Comparison of ENCODE assay signal across 9 cellular contexts in the genomic region with DNA sequence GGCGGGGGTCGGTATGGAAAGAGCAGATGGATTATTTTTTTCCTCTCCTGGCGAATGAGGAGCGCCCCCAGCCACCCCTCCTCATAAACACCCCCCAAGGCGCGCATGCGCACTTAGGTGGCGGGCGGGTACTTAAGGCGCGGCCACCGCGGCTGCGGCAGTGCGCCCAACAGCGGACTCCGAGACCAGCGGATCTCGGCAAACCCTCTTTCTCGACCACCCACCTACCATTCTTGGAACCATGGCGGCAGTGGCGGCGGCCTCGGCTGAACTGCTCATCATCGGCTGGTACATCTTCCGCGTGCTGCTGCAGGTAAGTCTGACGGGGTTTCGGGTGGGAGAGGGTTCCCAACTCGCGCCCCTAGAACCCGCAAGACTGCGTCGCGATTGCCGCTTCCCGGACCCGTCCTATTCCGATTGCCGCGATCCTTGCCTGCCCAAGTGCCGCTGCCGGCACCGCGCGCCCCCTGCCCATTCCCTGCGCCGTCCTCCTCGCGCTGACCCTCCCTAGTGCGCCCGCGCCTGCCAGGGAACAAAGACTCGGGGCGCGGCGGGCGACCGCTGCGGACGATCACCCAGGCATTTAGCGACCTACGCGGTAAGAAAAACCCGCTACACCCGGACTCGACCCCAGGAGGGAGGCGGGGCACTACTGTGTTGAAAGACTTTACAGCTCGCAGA. TPM values are rescaled to one million over a fixed set of nuclear protein-coding genes. Genes with fewer than 3 reads are reported as not detected.
DNase-seq lines count a peak whose midpoint lies in the region; ATAC-seq, FAIRE-seq and TF ChIP-seq lines count a peak whose summit lies in the region.
"Had no signal": no experiment of that assay in that cellular context is flagged by ENCODE, and none has a peak within 500 bp of the region (broad histone marks: within the 10 kb centered on the region; RNA-seq: fewer than 3 reads in every experiment).

A gene with protein sequence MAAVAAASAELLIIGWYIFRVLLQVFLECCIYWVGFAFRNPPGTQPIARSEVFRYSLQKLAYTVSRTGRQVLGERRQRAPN (plus strand): TSS at position 160 of the 681 bp plus-strand sequence. CDS start 82 bp downstream, at position 242.

- no peaks in the 10 kb centered on the region for H3K9me3 Mint-ChIP-seq in stimulated activated naive CD8-positive, alpha-beta T cell treated with anti-CD3 and anti-CD28 coated beads, Interleukin-15, Interleukin-2, amounts not matched to agents 100 ng/mL and 50 ng/mL, for 24 hours
- no peaks in the 10 kb centered on the region for H3K9me3 Mint-ChIP-seq in naive B cell

- H3K4me1 Mint-ChIP-seq in stimulated activated naive CD8-positive, alpha-beta T cell treated with anti-CD3 and anti-CD28 coated beads, Interleukin-15, Interleukin-2, amounts not matched to agents 100 ng/mL and 50 ng/mL, for 24 hours (ENCODE audit: low read depth), result peaks cover 52% of the 10 kb centered on the region
- H3K4me1 Mint-ChIP-seq in naive B cell, result peaks cover 56 to 69% (median 68%) of the 10 kb centered on the region in 3 donors

- TF ChIP-seq CTCF in choroid plexus epithelial cell (conservative IDR thresholded peaks at IDR 0.05; ENCODE audit: low read depth, low read length), result no peak
- TF ChIP-seq CTCF in kidney (IDR thresholded peaks at IDR 0.05; ENCODE audit: borderline replicate concordance, extremely low read depth, insufficient read depth), result no peak

- no peaks in the 10 kb centered on the region for H3K9me3 ChIP-seq in kidney (ENCODE audit: control insufficient read depth in 1 of 2, low read length in 2 of 2)

- no peak for ATAC-seq in stimulated activated naive CD8-positive, alpha-beta T cell treated with anti-CD3 and anti-CD28 coated beads, Interleukin-15, Interleukin-2, amounts not matched to agents 100 U/mL and 50 U/mL, for 24 hours
- ATAC-seq in naive B cell (ENCODE audit: low read depth in 2 of 2) (peak; percentile 23 to 33), GM19452 (IDR thresholded peaks at IDR 0.05; ENCODE audit: unreplicated experiment) (no peak)

- no peak for FAIRE-seq in kidney (lab: Jason Lieb, UNC)

- no peak within 1 kb of the TSS for H3K9ac ChIP-seq in kidney (ENCODE audit: low read length in 2 of 2)

- peaks cover 28% of the 10 kb centered on the region for H3K36me3 Mint-ChIP-seq in stimulated activated naive CD8-positive, alpha-beta T cell treated with anti-CD3 and anti-CD28 coated beads, Interleukin-15, Interleukin-2, amounts not matched to agents 100 ng/mL and 50 ng/mL, for 24 hours (ENCODE audit: low read depth)
- peaks cover 11 to 19% of the 10 kb centered on the region in 2 donors for H3K36me3 Mint-ChIP-seq in naive B cell

- H3K4me3 ChIP-seq in choroid plexus epithelial cell (ENCODE audit: low read depth, low read length), result peak within 1 kb of the TSS; percentile 62
- H3K4me3 ChIP-seq in kidney (ENCODE audit: low read length in 2 of 2), result no peak within 1 kb of the TSS

- no peaks in the 10 kb centered on the region for H3K27me3 Mint-ChIP-seq in stimulated activated naive CD8-positive, alpha-beta T cell treated with anti-CD3 and anti-CD28 coated beads, Interleukin-15, Interleukin-2, amounts not matched to agents 100 ng/mL and 50 ng/mL, for 24 hours
- H3K27me3 Mint-ChIP-seq in naive B cell, result no peaks in the 10 kb centered on the region

- H3K4me1 ChIP-seq in kidney (ENCODE audit: control insufficient read depth in 1 of 2, insufficient read depth in 1 of 2, low read depth in 1 of 2, low read length in 2 of 2), result peaks cover 20 to 37% of the 10 kb centered on the region in 2 donors

- peak within 1 kb of the TSS; percentile 61 for H3K4me3 Mint-ChIP-seq in stimulated activated naive CD8-positive, alpha-beta T cell treated with anti-CD3 and anti-CD28 coated beads, Interleukin-15, Interleukin-2, amounts not matched to agents 100 ng/mL and 50 ng/mL, for 24 hours
- peak within 1 kb of the TSS; percentile 61 to 89 (median 80) for H3K4me3 Mint-ChIP-seq in naive B cell

- DNase-seq in stimulated activated naive CD8-positive, alpha-beta T cell treated with anti-CD3 and anti-CD28 coated beads, Interleukin-15, Interleukin-2, amounts not matched to agents 100 U/mL and 50 U/mL, for 24 hours, result no peak
- DNase-seq in choroid plexus epithelial cell (ENCODE audit: low read depth) (no peak), naive B cell (no peak), NCI-H2029 (lab: John Stamatoyannopoulos, UW) (no peak), kidney (no peak), NCI-H1694 (lab: John Stamatoyannopoulos, UW) (no peak)
- DNase-seq: stimulated activated CD4-positive, alpha-beta T cell treated with anti-CD3 and anti-CD28 coated beads, Interleukin-12 subunit alpha, Interleukin-12 subunit beta, amount 100 ng/mL, for 4 hours had no signal

- H3K27ac ChIP-seq in kidney (ENCODE audit: low read depth in 2 of 2, low read length in 2 of 2), result no peak within 1 kb of the TSS

- H3K27ac Mint-ChIP-seq in stimulated activated naive CD8-positive, alpha-beta T cell treated with anti-CD3 and anti-CD28 coated beads, Interleukin-15, Interleukin-2, amounts not matched to agents 100 ng/mL and 50 ng/mL, for 24 hours, result no peak within 1 kb of the TSS
- H3K27ac Mint-ChIP-seq in naive B cell, result peak within 1 kb of the TSS in 3 of 6 donors; percentile 5 to 85 (median 33)

- intact Hi-C loops in kidney (cut with DNase I), result no loop called here

- H3K36me3 ChIP-seq in kidney (ENCODE audit: control insufficient read depth in 1 of 2, insufficient read depth in 2 of 2, low read length in 2 of 2), result peaks cover 7 to 15% of the 10 kb centered on the region in 2 donors

RNA-seq across cellular contexts. Expression of the gene that starts here (rescaled TPM):
- polyA plus RNA-seq in naive B cell (ENCODE audit: low read depth in 6 of 6) (under 1 TPM in 1 of 6 donors, not detected in 5; 0.39 TPM), kidney (ENCODE audit: insufficient read depth, low read depth, low replicate concordance) (not detected)
- total RNA-seq in kidney, result 0.25 TPM

Comparison
In these comparisons a context has a peak if more than half of its experiments do, and no peak if none do; other contexts are left out.
1. Peak in ATAC-seq in naive B cell; RNA of the gene not detected or under 1 TPM.